1 cellular context compared by ENCODE assay signal in the genomic region with DNA sequence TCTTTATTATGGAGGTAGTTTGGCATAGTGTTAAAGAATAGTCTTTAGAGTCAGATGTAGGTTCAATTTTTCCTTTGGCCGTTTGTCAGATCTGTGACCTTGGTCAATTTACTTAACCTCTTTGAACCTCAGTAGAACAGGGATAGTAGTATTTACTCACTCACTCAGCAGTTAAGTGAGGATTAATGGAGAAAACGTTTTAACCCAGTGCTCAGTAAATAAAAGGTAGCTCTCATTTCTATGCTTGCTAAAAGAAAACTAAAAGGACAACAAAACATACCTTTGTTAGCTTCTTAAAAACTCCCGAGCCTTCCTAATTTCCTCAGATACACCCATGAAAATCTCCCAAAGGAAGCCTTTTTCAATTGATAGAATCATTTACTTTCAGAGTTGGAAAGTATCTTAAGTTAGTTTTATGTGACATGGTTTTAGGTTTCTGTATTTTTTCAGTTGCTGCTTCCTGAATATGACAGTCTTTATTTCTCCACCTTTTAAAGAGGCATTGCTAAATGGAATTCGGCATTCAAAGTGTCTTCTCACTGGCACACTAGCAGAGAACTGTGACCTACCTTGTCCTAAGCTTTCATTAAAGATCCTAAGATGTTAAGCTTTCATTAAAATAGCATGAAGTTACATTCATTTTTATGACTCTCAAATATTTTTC.
TF ChIP-seq lines count a peak whose summit lies in the region.

No MANE protein-coding gene starts in this region.

TF ChIP-seq in HepG2, 621 proteins besides CTCF, POLR2A, EP300 and RAD21 (continued from another document and continues in another):
- TF ChIP-seq, protein P1, sequence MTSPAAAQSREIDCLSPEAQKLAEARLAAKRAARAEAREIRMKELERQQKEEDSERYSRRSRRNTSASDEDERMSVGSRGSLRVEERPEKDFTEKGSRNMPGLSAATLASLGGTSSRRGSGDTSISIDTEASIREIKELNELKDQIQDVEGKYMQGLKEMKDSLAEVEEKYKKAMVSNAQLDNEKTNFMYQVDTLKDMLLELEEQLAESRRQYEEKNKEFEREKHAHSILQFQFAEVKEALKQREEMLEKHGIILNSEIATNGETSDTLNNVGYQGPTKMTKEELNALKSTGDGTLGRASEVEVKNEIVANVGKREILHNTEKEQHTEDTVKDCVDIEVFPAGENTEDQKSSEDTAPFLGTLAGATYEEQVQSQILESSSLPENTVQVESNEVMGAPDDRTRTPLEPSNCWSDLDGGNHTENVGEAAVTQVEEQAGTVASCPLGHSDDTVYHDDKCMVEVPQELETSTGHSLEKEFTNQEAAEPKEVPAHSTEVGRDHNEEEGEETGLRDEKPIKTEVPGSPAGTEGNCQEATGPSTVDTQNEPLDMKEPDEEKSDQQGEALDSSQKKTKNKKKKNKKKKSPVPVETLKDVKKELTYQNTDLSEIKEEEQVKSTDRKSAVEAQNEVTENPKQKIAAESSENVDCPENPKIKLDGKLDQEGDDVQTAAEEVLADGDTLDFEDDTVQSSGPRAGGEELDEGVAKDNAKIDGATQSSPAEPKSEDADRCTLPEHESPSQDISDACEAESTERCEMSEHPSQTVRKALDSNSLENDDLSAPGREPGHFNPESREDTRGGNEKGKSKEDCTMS (CRISPR knock-in tag; conservative IDR thresholded peaks at IDR 0.05) = no peak
- TF ChIP-seq ARID4A (CRISPR knock-in tag; IDR thresholded peaks at IDR 0.05; ENCODE audit: borderline replicate concordance) = peak; percentile 34; the same call in 1 of the 2 replicates
- no peak for TF ChIP-seq DMAP1 (CRISPR knock-in tag; IDR thresholded peaks at IDR 0.05)
- 0 out of 2 replicates have a peak, but pooled peaks have one; percentile 24 for TF ChIP-seq CCDC6 (CRISPR knock-in tag; IDR thresholded peaks at IDR 0.05)
- TF ChIP-seq ZNF772 (CRISPR knock-in tag; IDR thresholded peaks at IDR 0.05) = no peak
- TF ChIP-seq FOXA1 (IDR thresholded peaks at IDR 0.05) = peak; percentile 80
- TF ChIP-seq FOXA1 (CRISPR knock-in tag; IDR thresholded peaks at IDR 0.05) = peak; percentile 95
- TF ChIP-seq ZSCAN5A (CRISPR knock-in tag; IDR thresholded peaks at IDR 0.05; ENCODE audit: borderline replicate concordance) = peak; percentile 53; the same call in 1 of the 2 replicates
- peak; percentile 94 for TF ChIP-seq NCOA2 (CRISPR knock-in tag; IDR thresholded peaks at IDR 0.05)
- no peak for TF ChIP-seq ZFP90 (CRISPR knock-in tag; IDR thresholded peaks at IDR 0.05; ENCODE audit: borderline replicate concordance)
- TF ChIP-seq ZBTB20 (CRISPR knock-in tag; IDR thresholded peaks at IDR 0.05; ENCODE audit: borderline replicate concordance, low read depth) = no peak
- peak; percentile 96 for TF ChIP-seq NFIC (IDR thresholded peaks at IDR 0.05; ENCODE audit: low read length)
- no peak for TF ChIP-seq ZFP36L2 (CRISPR knock-in tag; IDR thresholded peaks at IDR 0.05)
- TF ChIP-seq ZNF850 (CRISPR knock-in tag; conservative IDR thresholded peaks at IDR 0.05) = no peak
- no peak for TF ChIP-seq CENPX (CRISPR knock-in tag; IDR thresholded peaks at IDR 0.05)
- TF ChIP-seq SRY (CRISPR knock-in tag; IDR thresholded peaks at IDR 0.05) = no peak
- TF ChIP-seq, protein P2, sequence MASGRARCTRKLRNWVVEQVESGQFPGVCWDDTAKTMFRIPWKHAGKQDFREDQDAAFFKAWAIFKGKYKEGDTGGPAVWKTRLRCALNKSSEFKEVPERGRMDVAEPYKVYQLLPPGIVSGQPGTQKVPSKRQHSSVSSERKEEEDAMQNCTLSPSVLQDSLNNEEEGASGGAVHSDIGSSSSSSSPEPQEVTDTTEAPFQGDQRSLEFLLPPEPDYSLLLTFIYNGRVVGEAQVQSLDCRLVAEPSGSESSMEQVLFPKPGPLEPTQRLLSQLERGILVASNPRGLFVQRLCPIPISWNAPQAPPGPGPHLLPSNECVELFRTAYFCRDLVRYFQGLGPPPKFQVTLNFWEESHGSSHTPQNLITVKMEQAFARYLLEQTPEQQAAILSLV (CRISPR knock-in tag; IDR thresholded peaks at IDR 0.05; ENCODE audit: borderline replicate concordance) = no peak
- TF ChIP-seq NPAS2 (CRISPR knock-in tag; IDR thresholded peaks at IDR 0.05; ENCODE audit: borderline replicate concordance) = no peak
- TF ChIP-seq HINFP (CRISPR knock-in tag; IDR thresholded peaks at IDR 0.05; ENCODE audit: low read depth) = no peak
- peak; percentile 46; the same call in 1 of the 2 replicates for TF ChIP-seq HNRNPUL1 (IDR thresholded peaks at IDR 0.05; ENCODE audit: low read depth, low read length)
- TF ChIP-seq SMAD9 (CRISPR knock-in tag; IDR thresholded peaks at IDR 0.05) = no peak
- TF ChIP-seq SOX13 (IDR thresholded peaks at IDR 0.05) = no peak; the same call in 1 of the 2 replicates
- TF ChIP-seq SOX13 (CRISPR knock-in tag; conservative IDR thresholded peaks at IDR 0.05 in 1 of 2, IDR thresholded peaks at IDR 0.05 in 1 of 2) = peak in 1 of 2 experiments; percentile 90; a peak in 2 of 4 replicates
- TF ChIP-seq TOE1 (CRISPR knock-in tag; IDR thresholded peaks at IDR 0.05) = peak; percentile 41; the same call in 1 of the 2 replicates
- TF ChIP-seq MAFF (IDR thresholded peaks at IDR 0.05; ENCODE audit: low read depth, low read length) = peak; percentile 47; the same call in 1 of the 2 replicates
- no peak for TF ChIP-seq NR1H2 (CRISPR knock-in tag; IDR thresholded peaks at IDR 0.05; ENCODE audit: borderline replicate concordance, low read depth)
- TF ChIP-seq HNF1B (CRISPR knock-in tag; IDR thresholded peaks at IDR 0.05) = no peak
- TF ChIP-seq HOXA3 (CRISPR knock-in tag; IDR thresholded peaks at IDR 0.05) = no peak
- TF ChIP-seq ZBTB38 (CRISPR knock-in tag; IDR thresholded peaks at IDR 0.05) = no peak
- no peak for TF ChIP-seq HOXA9 (CRISPR knock-in tag; IDR thresholded peaks at IDR 0.05; ENCODE audit: borderline replicate concordance)
- no peak for TF ChIP-seq CC2D1A (CRISPR knock-in tag; IDR thresholded peaks at IDR 0.05)
- no peak for TF ChIP-seq ZNF235 (CRISPR knock-in tag; IDR thresholded peaks at IDR 0.05; ENCODE audit: borderline replicate concordance)
- no peak for TF ChIP-seq ZNF883 (CRISPR knock-in tag; IDR thresholded peaks at IDR 0.05; ENCODE audit: not compliant biosample characterization)
- TF ChIP-seq FOXA3 (CRISPR knock-in tag; IDR thresholded peaks at IDR 0.05) = peak; percentile 96
- no peak for TF ChIP-seq ZBTB26 (CRISPR knock-in tag; IDR thresholded peaks at IDR 0.05; ENCODE audit: borderline replicate concordance)
- no peak for TF ChIP-seq RBAK (CRISPR knock-in tag; IDR thresholded peaks at IDR 0.05)
- TF ChIP-seq HES4 (CRISPR knock-in tag; IDR thresholded peaks at IDR 0.05; ENCODE audit: borderline replicate concordance) = no peak
- no peak for TF ChIP-seq ZMAT3 (CRISPR knock-in tag; conservative IDR thresholded peaks at IDR 0.05)
- TF ChIP-seq, protein P3, sequence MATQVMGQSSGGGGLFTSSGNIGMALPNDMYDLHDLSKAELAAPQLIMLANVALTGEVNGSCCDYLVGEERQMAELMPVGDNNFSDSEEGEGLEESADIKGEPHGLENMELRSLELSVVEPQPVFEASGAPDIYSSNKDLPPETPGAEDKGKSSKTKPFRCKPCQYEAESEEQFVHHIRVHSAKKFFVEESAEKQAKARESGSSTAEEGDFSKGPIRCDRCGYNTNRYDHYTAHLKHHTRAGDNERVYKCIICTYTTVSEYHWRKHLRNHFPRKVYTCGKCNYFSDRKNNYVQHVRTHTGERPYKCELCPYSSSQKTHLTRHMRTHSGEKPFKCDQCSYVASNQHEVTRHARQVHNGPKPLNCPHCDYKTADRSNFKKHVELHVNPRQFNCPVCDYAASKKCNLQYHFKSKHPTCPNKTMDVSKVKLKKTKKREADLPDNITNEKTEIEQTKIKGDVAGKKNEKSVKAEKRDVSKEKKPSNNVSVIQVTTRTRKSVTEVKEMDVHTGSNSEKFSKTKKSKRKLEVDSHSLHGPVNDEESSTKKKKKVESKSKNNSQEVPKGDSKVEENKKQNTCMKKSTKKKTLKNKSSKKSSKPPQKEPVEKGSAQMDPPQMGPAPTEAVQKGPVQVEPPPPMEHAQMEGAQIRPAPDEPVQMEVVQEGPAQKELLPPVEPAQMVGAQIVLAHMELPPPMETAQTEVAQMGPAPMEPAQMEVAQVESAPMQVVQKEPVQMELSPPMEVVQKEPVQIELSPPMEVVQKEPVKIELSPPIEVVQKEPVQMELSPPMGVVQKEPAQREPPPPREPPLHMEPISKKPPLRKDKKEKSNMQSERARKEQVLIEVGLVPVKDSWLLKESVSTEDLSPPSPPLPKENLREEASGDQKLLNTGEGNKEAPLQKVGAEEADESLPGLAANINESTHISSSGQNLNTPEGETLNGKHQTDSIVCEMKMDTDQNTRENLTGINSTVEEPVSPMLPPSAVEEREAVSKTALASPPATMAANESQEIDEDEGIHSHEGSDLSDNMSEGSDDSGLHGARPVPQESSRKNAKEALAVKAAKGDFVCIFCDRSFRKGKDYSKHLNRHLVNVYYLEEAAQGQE (IDR thresholded peaks at IDR 0.05; ENCODE audit: borderline replicate concordance in 1 of 2, low read depth in 1 of 2, low read length in 2 of 2) = peak in 1 of 2 experiments; percentile 55; a peak in 1 of 4 replicates
- no peak for TF ChIP-seq ZNF784 (CRISPR knock-in tag; IDR thresholded peaks at IDR 0.05; ENCODE audit: borderline replicate concordance)
